ENCODE assay signal across 24 cellular contexts in genomic region chr10:4050061-4050460, GRCh38.
"Had no signal": no experiment of that assay in that cellular context is flagged by ENCODE, and none has a peak within 500 bp of the region (broad histone marks: within the 10 kb centered on the region; RNA-seq: fewer than 3 reads in every experiment).

No MANE protein-coding gene starts in this region.

- H3K9me3 ChIP-seq: breast epithelium, spleen had no signal

- ATAC-seq: activated CD8-positive, alpha-beta T cell treated with anti-CD3 and anti-CD28 coated beads for 36 hours; activated naive CD8-positive, alpha-beta T cell treated with anti-CD3 and anti-CD28 coated beads, Interleukin-2, amount 50 U/mL, for 24 hours; left colon; natural killer cell; right cardiac atrium had no signal

- H3K4me3 Mint-ChIP-seq: activated CD4-positive, alpha-beta T cell treated with anti-CD3 and anti-CD28 coated beads, Interleukin-2, amount 10 ng/mL, durations not matched to agents 7 days and 5 days; activated CD8-positive, alpha-beta T cell treated with anti-CD3 and anti-CD28 coated beads for 36 hours; activated naive CD4-positive, alpha-beta T cell treated with anti-CD3 and anti-CD28 coated beads, Interleukin-2, amount 50 U/mL, for 24 hours; activated naive CD8-positive, alpha-beta T cell treated with anti-CD3 and anti-CD28 coated beads, Interleukin-2, amount 50 U/mL, for 24 hours; dendritic cell treated with granulocyte-macrophage colony-stimulating factor and Interleukin-4, amounts not matched to agents 40 ng/mL and 50 ng/mL, for 4 days; neural progenitor cell had no signal

- H3K27ac ChIP-seq: neural progenitor cell had no signal

- H3K79me2 ChIP-seq: hepatocyte had no signal

- H3K4me1 Mint-ChIP-seq: activated naive CD8-positive, alpha-beta T cell treated with anti-CD3 and anti-CD28 coated beads, Interleukin-2, amount 50 U/mL, for 24 hours had no signal

- H3K27ac Mint-ChIP-seq: activated CD4-positive, alpha-beta T cell treated with anti-CD3 and anti-CD28 coated beads, Interleukin-2, amount 10 ng/mL, durations not matched to agents 7 days and 5 days; activated CD8-positive, alpha-beta T cell treated with anti-CD3 and anti-CD28 coated beads for 36 hours; activated naive CD4-positive, alpha-beta T cell treated with anti-CD3 and anti-CD28 coated beads, Interleukin-2, amount 50 U/mL, for 24 hours; activated naive CD8-positive, alpha-beta T cell treated with anti-CD3 and anti-CD28 coated beads, Interleukin-2, amount 50 U/mL, for 24 hours; activated T-helper 2 cell treated with anti-CD3 and anti-CD28 coated beads, Interferon-gamma antibody, Interleukin-2, Interleukin-4, amounts not matched to agents 10 μg/mL and 5 μg/mL and 100 μg/mL, durations not matched to agents 14 hours and 24 hours and 36 hours; natural killer cell; neural progenitor cell had no signal

- H3K36me3 ChIP-seq: breast epithelium, neural progenitor cell, spleen had no signal

- H3K27me3 ChIP-seq: breast epithelium, hepatocyte, neural progenitor cell, spleen had no signal

- H3K27me3 Mint-ChIP-seq: activated CD4-positive, alpha-beta T cell treated with anti-CD3 and anti-CD28 coated beads, Interleukin-2, amount 10 ng/mL, durations not matched to agents 7 days and 5 days; activated CD8-positive, alpha-beta T cell treated with anti-CD3 and anti-CD28 coated beads for 36 hours; activated naive CD4-positive, alpha-beta T cell treated with anti-CD3 and anti-CD28 coated beads, Interleukin-2, amount 50 U/mL, for 24 hours; dendritic cell treated with granulocyte-macrophage colony-stimulating factor and Interleukin-4, amounts not matched to agents 40 ng/mL and 50 ng/mL, for 4 days had no signal

- H3K4me1 ChIP-seq: breast epithelium, neural progenitor cell had no signal

- H3K9me3 Mint-ChIP-seq: activated CD8-positive, alpha-beta T cell treated with anti-CD3 and anti-CD28 coated beads for 36 hours; activated naive CD4-positive, alpha-beta T cell treated with anti-CD3 and anti-CD28 coated beads, Interleukin-2, amount 50 U/mL, for 24 hours; activated naive CD8-positive, alpha-beta T cell treated with anti-CD3 and anti-CD28 coated beads, Interleukin-2, amount 50 U/mL, for 24 hours; activated T-helper 2 cell treated with anti-CD3 and anti-CD28 coated beads, Interferon-gamma antibody, Interleukin-2, Interleukin-4, amounts not matched to agents 10 μg/mL and 5 μg/mL and 100 μg/mL, durations not matched to agents 14 hours and 24 hours and 36 hours; natural killer cell had no signal

- H3K4me2 ChIP-seq: hepatocyte, neural progenitor cell had no signal

- DNase-seq: activated CD4-positive, alpha-beta T cell treated with anti-CD3 and anti-CD28 coated beads, Interleukin-2, amount 10 ng/mL, durations not matched to agents 7 days and 5 days; activated CD4-positive, CD25-positive, alpha-beta regulatory T cell treated with anti-CD3 and anti-CD28 coated beads, Interleukin-2, amount 50 U/mL, for 72 hours; activated CD8-positive, alpha-beta T cell treated with anti-CD3 and anti-CD28 coated beads for 36 hours; activated naive CD8-positive, alpha-beta T cell treated with anti-CD3 and anti-CD28 coated beads, Interleukin-2, amount 50 U/mL, for 24 hours; activated T-cell treated with anti-CD3 and anti-CD28 coated beads, Interleukin-2, amount 50 U/mL, for 48 hours; amygdala; central memory CD4-positive, alpha-beta T cell; glutamatergic neuron; islet precursor cell; left colon; mesenchymal stem cell; natural killer cell; occipital lobe; right cardiac atrium; spleen; stimulated activated CD4-positive, alpha-beta T cell treated with anti-CD3 and anti-CD28 coated beads, Interleukin-2, amount 100 ng/mL, for 48 hours; stimulated activated naive CD4-positive, alpha-beta T cell treated with Interleukin-2 at 50 U/mL for 16 hours; T-helper 2 cell had no signal

- H3K4me3 ChIP-seq: breast epithelium, hepatocyte, neural progenitor cell, spleen had no signal

- H3K9ac ChIP-seq: neural progenitor cell had no signal

- H2AFZ ChIP-seq: hepatocyte, neural progenitor cell had no signal
